In the genomic region with DNA sequence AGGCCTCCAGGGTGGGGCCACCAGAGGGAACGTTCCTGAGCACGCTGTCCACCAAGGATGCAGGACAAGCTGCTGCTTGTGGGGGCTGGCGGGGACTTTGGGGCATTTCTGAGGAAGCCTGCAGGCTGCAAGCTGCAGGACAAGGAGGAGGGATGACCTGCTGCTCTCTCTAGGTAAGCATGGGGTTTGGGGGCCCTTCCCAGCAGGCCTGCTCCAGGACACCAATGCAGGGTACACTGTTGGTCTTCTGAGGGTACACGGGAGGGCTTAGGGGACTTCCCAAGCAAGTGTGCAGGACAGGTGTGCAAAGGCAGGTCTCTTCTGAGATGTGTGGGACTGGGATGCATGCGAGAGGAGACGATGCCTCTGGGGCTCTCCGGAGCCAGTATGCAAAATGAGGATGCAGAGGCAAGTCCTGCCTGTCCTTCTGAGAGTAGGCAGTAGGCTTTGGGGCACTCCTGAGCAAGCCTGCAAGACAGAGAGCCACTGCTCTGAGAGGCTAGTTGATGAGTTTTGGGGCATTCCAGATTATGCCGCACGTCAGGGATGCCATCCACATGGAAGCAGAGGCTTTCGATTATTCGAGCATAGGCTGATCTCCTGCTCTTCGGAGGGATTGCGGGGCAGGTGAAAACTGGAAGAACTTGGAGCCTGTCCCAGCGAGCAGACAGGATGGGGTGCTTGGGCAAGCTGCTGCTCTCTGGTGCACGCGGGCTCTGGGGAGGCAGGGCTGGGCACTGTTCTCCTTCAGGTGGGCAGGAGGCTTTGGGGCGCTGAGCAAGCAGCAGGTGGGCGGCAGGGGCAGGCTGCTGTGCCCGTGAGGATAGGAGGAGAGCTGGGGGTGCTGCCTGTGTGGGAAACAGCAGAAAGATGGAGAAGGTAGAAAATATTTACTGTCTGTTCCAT, we compare ENCODE assay signal across 28 cellular contexts. TPM values are rescaled to one million over a fixed set of nuclear protein-coding genes. Genes with fewer than 3 reads are reported as not detected.
"Had no signal": no experiment of that assay in that cellular context is flagged by ENCODE, and none has a peak within 500 bp of the region (broad histone marks: within the 10 kb centered on the region; RNA-seq: fewer than 3 reads in every experiment).

No MANE protein-coding gene starts in this region.

- H3K27ac Mint-ChIP-seq: activated CD8-positive, alpha-beta T cell treated with anti-CD3 and anti-CD28 coated beads, Interleukin-2, amount 10 ng/mL, durations not matched to agents 7 days and 5 days; activated naive CD4-positive, alpha-beta T cell treated with anti-CD3 and anti-CD28 coated beads, Interleukin-2, amount 10 ng/mL, durations not matched to agents 7 days and 5 days; activated naive CD8-positive, alpha-beta T cell treated with anti-CD3 and anti-CD28 coated beads for 36 hours; IgD-negative memory B cell; T-helper 1 cell treated with Interleukin-12 subunit alpha and Interleukin-12 subunit beta and Interleukin-4 antibody, amounts not matched to agents 30 μg/mL and 1 μg/mL, for 36 hours; WTC11 had no signal

- H3K4me3 Mint-ChIP-seq: activated CD8-positive, alpha-beta T cell treated with anti-CD3 and anti-CD28 coated beads, Interleukin-2, amount 10 ng/mL, durations not matched to agents 7 days and 5 days; activated naive CD4-positive, alpha-beta T cell treated with anti-CD3 and anti-CD28 coated beads, Interleukin-2, amount 10 ng/mL, durations not matched to agents 7 days and 5 days; activated naive CD8-positive, alpha-beta T cell treated with anti-CD3 and anti-CD28 coated beads for 36 hours; activated T-cell treated with anti-CD3 and anti-CD28 coated beads, Interleukin-2, amount 50 U/mL, for 4 hours; T-helper 1 cell treated with Interleukin-12 subunit alpha and Interleukin-12 subunit beta and Interleukin-4 antibody, amounts not matched to agents 30 μg/mL and 1 μg/mL, for 36 hours; WTC11 had no signal

- H3K27ac ChIP-seq: adrenal gland, SJCRH30 had no signal

- ATAC-seq: activated CD8-positive, alpha-beta T cell treated with anti-CD3 and anti-CD28 coated beads, Interleukin-2, amount 10 ng/mL, durations not matched to agents 7 days and 5 days; activated T-cell treated with anti-CD3 and anti-CD28 coated beads, Interleukin-2, amount 50 U/mL, for 4 hours; WTC11 had no signal

- H3K4me3 ChIP-seq: adrenal gland, SJCRH30 had no signal

- H3K27me3 ChIP-seq: adrenal gland, SJCRH30 had no signal

- H3K4me1 Mint-ChIP-seq: activated naive CD4-positive, alpha-beta T cell treated with anti-CD3 and anti-CD28 coated beads, Interleukin-2, amount 10 ng/mL, durations not matched to agents 7 days and 5 days; activated naive CD8-positive, alpha-beta T cell treated with anti-CD3 and anti-CD28 coated beads for 36 hours; IgD-negative memory B cell had no signal

- H3K9me3 Mint-ChIP-seq: activated naive CD4-positive, alpha-beta T cell treated with anti-CD3 and anti-CD28 coated beads, Interleukin-2, amount 10 ng/mL, durations not matched to agents 7 days and 5 days; activated naive CD8-positive, alpha-beta T cell treated with anti-CD3 and anti-CD28 coated beads for 36 hours; activated T-cell treated with anti-CD3 and anti-CD28 coated beads, Interleukin-2, amount 50 U/mL, for 4 hours; IgD-negative memory B cell; T-helper 1 cell treated with Interleukin-12 subunit alpha and Interleukin-12 subunit beta and Interleukin-4 antibody, amounts not matched to agents 30 μg/mL and 1 μg/mL, for 36 hours had no signal

- DNase-seq: activated CD4-positive, alpha-beta T cell treated with anti-CD3 and anti-CD28 coated beads for 48 hours; activated CD4-positive, alpha-beta T cell treated with anti-CD3 and anti-CD28 coated beads, Interleukin-2, amount 50 U/mL, for 4 hours; activated CD4-positive, CD25-positive, alpha-beta regulatory T cell treated with anti-CD3 and anti-CD28 coated beads, Interleukin-2, amount 50 U/mL, for 72 hours; activated CD8-positive, alpha-beta T cell treated with anti-CD3 and anti-CD28 coated beads, Interleukin-2, amount 10 ng/mL, durations not matched to agents 7 days and 5 days; activated gamma-delta T cell treated with Interleukin-2 at 50 U/mL for 16 hours; activated naive CD4-positive, alpha-beta T cell treated with anti-CD3 and anti-CD28 coated beads, Interleukin-2, amount 10 ng/mL, durations not matched to agents 7 days and 5 days; activated naive CD8-positive, alpha-beta T cell treated with anti-CD3 and anti-CD28 coated beads for 36 hours; activated T-cell treated with anti-CD3 and anti-CD28 coated beads, Interleukin-2, amount 50 U/mL, for 4 hours; adrenal gland; anterior cingulate cortex; KG1; NCI-H1048; NCI-H146; NCI-H187 treated with DMSO at 0.1 percent for 48 hours; NCI-H2081 treated with DMSO at 0.1 percent for 48 hours; NCI-H2227 treated with DMSO at 0.1 percent for 48 hours; NCI-H446 treated with DMSO at 0.1 percent for 48 hours; NCI-H524 treated with DMSO at 0.1 percent for 48 hours; NCI-H82; Right ventricle myocardium superior; RPMI8226; SJCRH30; T-helper 9 cell had no signal

- H3K9me3 ChIP-seq: adrenal gland, SJCRH30 had no signal

- H3K36me3 ChIP-seq: adrenal gland, SJCRH30 had no signal

- H3K36me3 Mint-ChIP-seq: activated naive CD4-positive, alpha-beta T cell treated with anti-CD3 and anti-CD28 coated beads, Interleukin-2, amount 10 ng/mL, durations not matched to agents 7 days and 5 days; activated naive CD8-positive, alpha-beta T cell treated with anti-CD3 and anti-CD28 coated beads for 36 hours; IgD-negative memory B cell; WTC11 had no signal

- H3K4me1 ChIP-seq: adrenal gland, SJCRH30 had no signal

RNA-seq across cellular contexts. Expression of a gene that starts 44.6 kb away (rescaled TPM):
- total RNA-seq: activated CD8-positive, alpha-beta T cell treated with anti-CD3 and anti-CD28 coated beads, Interleukin-2, amount 10 ng/mL, durations not matched to agents 7 days and 5 days; activated naive CD8-positive, alpha-beta T cell treated with anti-CD3 and anti-CD28 coated beads for 36 hours; activated T-cell treated with anti-CD3 and anti-CD28 coated beads, Interleukin-2, amount 50 U/mL, for 4 hours; M059J; OCI-LY7; Right ventricle myocardium superior; WTC11 had no signal
- polyA plus RNA-seq: IgD-negative memory B cell had no signal
